Comparison of ENCODE assay signal across 20 cellular contexts in the genomic region with DNA sequence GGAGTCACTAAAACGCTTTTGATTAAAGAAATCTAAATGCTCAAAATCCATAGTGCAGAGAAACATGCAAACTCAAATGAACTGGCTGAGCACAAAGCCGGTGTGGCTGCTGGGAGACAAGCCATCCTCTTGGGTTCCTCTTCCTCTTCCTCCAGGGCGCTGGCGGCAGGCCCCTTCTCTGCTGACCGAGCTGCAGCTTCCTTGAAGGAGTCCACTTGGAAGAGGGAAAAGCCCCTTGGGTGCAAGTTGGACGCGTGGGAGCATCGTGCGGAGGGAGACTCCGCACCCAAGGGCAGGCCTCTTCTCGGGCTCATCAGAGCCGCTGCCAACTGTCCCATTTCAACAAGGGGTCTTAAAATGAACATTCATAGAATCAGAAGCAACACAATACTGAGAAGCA. TPM values are rescaled to one million over a fixed set of nuclear protein-coding genes. Genes with fewer than 3 reads are reported as not detected.
"Had no signal": no experiment of that assay in that cellular context is flagged by ENCODE, and none has a peak within 500 bp of the region (broad histone marks: within the 10 kb centered on the region; RNA-seq: fewer than 3 reads in every experiment).

No MANE protein-coding gene starts in this region.

- DNase-seq: activated CD4-positive, alpha-beta T cell treated with anti-CD3 and anti-CD28 coated beads for 1 hour; activated CD8-positive, alpha-beta memory T cell treated with anti-CD3 and anti-CD28 coated beads for 24 hours; activated effector memory CD4-positive, alpha-beta T cell treated with anti-CD3 and anti-CD28 coated beads, Interleukin-2, amount 50 U/mL, for 16 hours; activated naive CD8-positive, alpha-beta T cell treated with anti-CD3 and anti-CD28 coated beads, Interleukin-2, amount 10 ng/mL, durations not matched to agents 7 days and 5 days; activated T-cell treated with anti-CD3 and anti-CD28 coated beads, Interleukin-2, amount 50 U/mL, for 72 hours; central memory CD4-positive, alpha-beta T cell; dorsolateral prefrontal cortex; foreskin melanocyte; glutamatergic neuron; mesenchymal stem cell; naive B cell; stimulated activated naive CD4-positive, alpha-beta T cell; substantia nigra; T-helper 1 cell; T-helper 9 cell; uterus; WERI-Rb-1 had no signal

- H3K27me3 ChIP-seq: dorsolateral prefrontal cortex, tibial nerve, uterus had no signal

- H3K4me3 ChIP-seq: dorsolateral prefrontal cortex, mucosa of descending colon, tibial nerve, uterus had no signal

- H3K36me3 ChIP-seq: uterus had no signal

- H3K27ac ChIP-seq: dorsolateral prefrontal cortex, tibial nerve, uterus, WERI-Rb-1 had no signal

- H3K4me1 ChIP-seq: uterus had no signal

- H3K9me3 ChIP-seq: mucosa of descending colon, tibial nerve, uterus had no signal

- ATAC-seq: activated T-cell treated with anti-CD3 and anti-CD28 coated beads, Interleukin-2, amount 50 U/mL, for 72 hours; mucosa of descending colon; sciatic nerve had no signal

RNA-seq across cellular contexts. Expression of a gene that starts 29.9 kb away (rescaled TPM):
- total RNA-seq: activated naive CD8-positive, alpha-beta T cell treated with anti-CD3 and anti-CD28 coated beads, Interleukin-2, amount 10 ng/mL, durations not matched to agents 7 days and 5 days had no signal
